Comparison of ENCODE assay signal across 9 cellular contexts in the genomic region with DNA sequence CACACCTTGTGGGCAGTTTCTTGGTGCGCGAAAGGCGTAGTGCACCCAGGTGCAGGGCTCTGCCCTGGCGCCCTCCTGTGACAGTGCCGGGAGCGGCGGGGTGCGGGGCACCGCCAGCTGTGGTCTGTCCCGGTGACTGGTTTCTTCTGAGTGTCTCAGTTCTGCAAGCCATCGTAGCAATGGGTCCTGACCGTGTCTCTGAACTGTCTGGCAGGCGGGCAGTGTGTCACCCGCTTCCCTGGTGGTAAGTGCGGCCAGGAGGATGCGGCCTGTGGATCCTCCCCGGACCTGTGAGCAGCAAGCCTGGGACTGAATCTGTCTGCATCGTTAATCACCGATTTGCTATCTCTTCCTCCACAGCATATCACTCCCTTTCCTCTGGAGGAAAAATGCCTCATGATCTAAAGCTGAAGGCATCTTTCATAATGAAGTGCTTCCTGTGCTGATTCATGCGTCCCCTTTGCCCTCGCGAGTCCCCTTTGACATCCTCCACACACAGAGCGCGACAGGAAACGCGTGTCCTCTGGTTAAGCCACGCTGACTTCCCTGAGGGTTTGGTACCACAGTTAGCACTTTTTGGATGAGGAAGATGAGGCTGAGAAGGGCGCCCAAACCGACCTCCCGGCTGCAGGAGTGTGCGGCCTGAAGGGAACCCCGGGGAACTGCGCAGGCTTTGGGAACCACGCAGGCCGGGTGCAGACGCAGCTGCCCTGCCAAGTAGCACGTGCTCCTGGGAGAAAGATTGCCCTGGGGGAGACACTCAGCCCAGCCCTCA.
DNase-seq lines count a peak whose midpoint lies in the region; ATAC-seq and TF ChIP-seq lines count a peak whose summit lies in the region.
"Had no signal": no experiment of that assay in that cellular context is flagged by ENCODE, and none has a peak within 500 bp of the region (broad histone marks: within the 10 kb centered on the region; RNA-seq: fewer than 3 reads in every experiment).

No MANE protein-coding gene starts in this region.

- peak; percentile 54 for TF ChIP-seq CTCF in DND-41 (IDR thresholded peaks at IDR 0.05; ENCODE audit: borderline replicate concordance, extremely low read depth, low read length, poor library complexity, severe bottlenecking)

- no peaks in the 10 kb centered on the region for H4K20me1 ChIP-seq in DND-41 (ENCODE audit: insufficient read depth, low read length)

- peak overlapping the region; percentile 87 for H3K27ac ChIP-seq in DND-41 (ENCODE audit: low read length)
- H3K27ac ChIP-seq: epithelial cell of prostate had no signal

- H3K4me3 Mint-ChIP-seq in T-helper 17 cell, result peak overlapping the region; percentile 36

- peaks cover 3% of the 10 kb centered on the region for H3K4me1 Mint-ChIP-seq in T-helper 17 cell

- H3K36me3 Mint-ChIP-seq in T-helper 17 cell (ENCODE audit: low read depth), result no peaks in the 10 kb centered on the region

- ATAC-seq in DND-41 (ENCODE audit: insufficient read depth, low read depth) (peak; percentile 67), GM21576 (IDR thresholded peaks at IDR 0.05; ENCODE audit: unreplicated experiment) (peak; percentile 41), T-helper 17 cell (peak; percentile 25), HG02884 (IDR thresholded peaks at IDR 0.05; ENCODE audit: unreplicated experiment) (no peak), GM21529 (IDR thresholded peaks at IDR 0.05; ENCODE audit: unreplicated experiment) (no peak)

- no peaks in the 10 kb centered on the region for H3K9me3 ChIP-seq in DND-41 (ENCODE audit: insufficient read depth, low read length, severe bottlenecking)
- no peaks in the 10 kb centered on the region for H3K9me3 ChIP-seq in T-helper 17 cell (ENCODE audit: control insufficient read depth, low read length, poor library complexity, severe bottlenecking)

- H3K9ac ChIP-seq in DND-41 (ENCODE audit: low read depth, low read length), result peak overlapping the region; percentile 30; the same call in 1 of the 2 replicates

- peaks cover 61% of the 10 kb centered on the region for H3K4me1 ChIP-seq in DND-41 (ENCODE audit: insufficient read depth, low read length)

- no peaks in the 10 kb centered on the region for H3K36me3 ChIP-seq in DND-41 (ENCODE audit: insufficient read depth, low read length)

- H3K4me3 ChIP-seq in DND-41 (ENCODE audit: low read depth in 1 of 2, low read length in 2 of 2), result no peak overlapping the region; a peak in 1 of 4 replicates

- peak overlapping the region; percentile 18 for H3K4me2 ChIP-seq in DND-41 (ENCODE audit: insufficient read depth, low read length)

- H3K27me3 ChIP-seq in DND-41 (ENCODE audit: insufficient read depth, low read length, poor library complexity), result no peaks in the 10 kb centered on the region

- DNase-seq in DND-41 (peak; percentile 82), T-helper 17 cell (no peak), iris pigment epithelial cell (ENCODE audit: low read depth) (peak; percentile 84), NCI-H2196 (lab: John Stamatoyannopoulos, UW; ENCODE audit: unreplicated experiment) (no peak)
- DNase-seq in effector CD4-positive, alpha-beta T cell, result no peak

- H3K27me3 Mint-ChIP-seq in T-helper 17 cell, result peaks cover 30% of the 10 kb centered on the region

- H3K79me2 ChIP-seq in DND-41 (ENCODE audit: insufficient read depth, low read length), result no peaks in the 10 kb centered on the region

- H2AFZ ChIP-seq in DND-41 (ENCODE audit: low read depth, low read length), result 0 out of 2 replicates have a peak overlapping the region, but pooled peaks have one; percentile 20

- no peak overlapping the region for H3K27ac Mint-ChIP-seq in T-helper 17 cell

Comparison
In these comparisons a context has a peak if more than half of its experiments do, and no peak if none do; other contexts are left out.
1. ATAC-seq: peak in DND-41 (single experiment), GM21576 (single experiment) and T-helper 17 cell (single experiment); none in HG02884 (single experiment) and GM21529 (single experiment).
2. DNase-seq: peak in DND-41 (single experiment) and iris pigment epithelial cell (single experiment); none in T-helper 17 cell (0 of 3), NCI-H2196 (single experiment) and effector CD4-positive, alpha-beta T cell (single experiment).